ENCODE assay signal across 9 cellular contexts in the genomic region with DNA sequence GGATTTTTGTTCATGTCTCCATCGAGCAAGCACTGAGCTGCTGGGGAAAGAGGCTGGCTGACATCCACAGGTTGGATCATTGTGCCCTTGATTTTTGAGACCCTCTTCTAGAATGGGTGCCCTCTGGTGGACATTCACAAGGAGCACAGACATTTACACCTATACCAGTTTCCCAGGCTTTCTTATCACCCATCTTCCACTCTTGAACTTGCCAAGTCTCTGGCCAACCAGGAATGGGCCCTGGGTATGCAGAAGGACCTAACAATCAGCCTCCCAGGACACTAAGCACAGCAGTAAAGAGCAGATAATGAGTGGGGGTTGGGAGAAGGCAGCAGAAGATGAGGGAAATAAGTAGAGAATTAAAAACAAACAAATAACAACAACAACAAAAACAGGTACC. TPM values are rescaled to one million over a fixed set of nuclear protein-coding genes. Genes with fewer than 3 reads are reported as not detected.
A peak's percentile ranks its signal among the peaks of the same experiment; 100 is the strongest.
DNase-seq lines count a peak whose midpoint lies in the region; ATAC-seq and TF ChIP-seq lines count a peak whose summit lies in the region.
"Had no signal": no experiment of that assay in that cellular context is flagged by ENCODE, and none has a peak within 500 bp of the region (broad histone marks: within the 10 kb centered on the region; RNA-seq: fewer than 3 reads in every experiment).

No MANE protein-coding gene starts in this region.

- in situ Hi-C loops in GM13976 (cut with MboI; ENCODE audit: low sequenced_read_pairs, unreplicated experiment): no loop called here

- H3K4me3 Mint-ChIP-seq in activated T-cell treated with anti-CD3 and anti-CD28 coated beads, Interleukin-2, amount 50 U/mL, for 72 hours: no peak overlapping the region
- no peak overlapping the region for H3K4me3 Mint-ChIP-seq in osteocyte (ENCODE audit: unreplicated experiment)

- no peaks in the 10 kb centered on the region for H3K36me3 ChIP-seq in A673 (ENCODE audit: insufficient read depth, low read length, poor library complexity, severe bottlenecking)

- CTCF ChIA-PET in A673 (lab: Charles Lee): interaction anchor here (0.6 to 1.2 kb wide), 4 partner anchors 16 to 224 kb away, joined by 3 to 7 read pairs (median 4); no protein-coding TSS in a partner anchor

- peak; percentile 81 to 84 for ATAC-seq in activated T-cell treated with anti-CD3 and anti-CD28 coated beads, Interleukin-2, amount 50 U/mL, for 72 hours (replicated peaks in 1 of 2)
- ATAC-seq in HG02884 (IDR thresholded peaks at IDR 0.05; ENCODE audit: unreplicated experiment): no peak

- no peaks in the 10 kb centered on the region for H3K9me3 ChIP-seq in A673 (ENCODE audit: low read depth, low read length, poor library complexity, severe bottlenecking)

- POLR2A ChIA-PET in A673 (lab: Charles Lee; ENCODE audit: low non-redundant PET): no interaction called here

- H3K4me3 ChIP-seq in A673 (ENCODE audit: low read depth, low read length, poor library complexity, severe bottlenecking) (no peak overlapping the region), fibroblast of villous mesenchyme (ENCODE audit: low read depth, low read length) (no peak overlapping the region)
- H3K4me3 ChIP-seq in Jurkat, Clone E6-1 (ENCODE audit: low read length): no peak overlapping the region

- H3K27me3 Mint-ChIP-seq in activated T-cell treated with anti-CD3 and anti-CD28 coated beads, Interleukin-2, amount 50 U/mL, for 72 hours (ENCODE audit: low read depth): peaks cover 8% of the 10 kb centered on the region
- H3K27me3 Mint-ChIP-seq in osteocyte (ENCODE audit: unreplicated experiment): peaks cover 18% of the 10 kb centered on the region

- BruUV-seq in A673 (replicated peaks; lab: Mats Ljungman, UMichigan): no TSS peak

- no peaks in the 10 kb centered on the region for H3K36me3 Mint-ChIP-seq in activated T-cell treated with anti-CD3 and anti-CD28 coated beads, Interleukin-2, amount 50 U/mL, for 72 hours (ENCODE audit: insufficient read depth in 2 of 2)
- no peaks in the 10 kb centered on the region for H3K36me3 Mint-ChIP-seq in osteocyte (ENCODE audit: unreplicated experiment)

- DNase-seq in A673 (ENCODE audit: low spot score) (peak; percentile 88), GM13976 (ENCODE audit: low spot score) (peak; percentile 60), NOMO-1 treated with dmso at 0.1 percent for 144 hours (lab: John Stamatoyannopoulos, UW; ENCODE audit: unreplicated experiment) (peak; percentile 37), fibroblast of villous mesenchyme (ENCODE audit: low read depth) (peak; percentile 79), osteocyte (ENCODE audit: extremely low spot score, unreplicated experiment) (no peak)
- peak; percentile 64 for DNase-seq in Jurkat, Clone E6-1 (ENCODE audit: low read depth, low spot score)
- peak; percentile 35 to 36 for DNase-seq in activated T-cell treated with anti-CD3 and anti-CD28 coated beads, Interleukin-2, amount 50 U/mL, for 72 hours

- peaks cover 4% of the 10 kb centered on the region for H3K27me3 ChIP-seq in A673 (replicated peaks; ENCODE audit: insufficient read depth, low read depth, low read length, poor library complexity)

- no peaks in the 10 kb centered on the region for H3K4me1 ChIP-seq in A673 (ENCODE audit: insufficient read depth, low read length, poor library complexity, severe bottlenecking)

- H3K4me1 Mint-ChIP-seq in activated T-cell treated with anti-CD3 and anti-CD28 coated beads, Interleukin-2, amount 50 U/mL, for 72 hours (ENCODE audit: low read depth): peaks cover 14% of the 10 kb centered on the region
- peaks cover 2% of the 10 kb centered on the region for H3K4me1 Mint-ChIP-seq in osteocyte (ENCODE audit: unreplicated experiment)

- no peak overlapping the region for H3K27ac ChIP-seq in A673 (ENCODE audit: low read depth, low read length, poor library complexity, severe bottlenecking)

- intact Hi-C loops in A673 (cut with micrococcal nuclease; ENCODE audit: unreplicated experiment): loop anchor here (1.0 to 10.0 kb wide), 2 partner anchors 224 to 565 kb away; no protein-coding TSS in a partner anchor

- H3K9me3 Mint-ChIP-seq in activated T-cell treated with anti-CD3 and anti-CD28 coated beads, Interleukin-2, amount 50 U/mL, for 72 hours: no peaks in the 10 kb centered on the region
- no peaks in the 10 kb centered on the region for H3K9me3 Mint-ChIP-seq in osteocyte (ENCODE audit: unreplicated experiment)

- H3K27ac Mint-ChIP-seq in activated T-cell treated with anti-CD3 and anti-CD28 coated beads, Interleukin-2, amount 50 U/mL, for 72 hours: no peak overlapping the region
- H3K27ac Mint-ChIP-seq in osteocyte (ENCODE audit: unreplicated experiment): no peak overlapping the region

- TF ChIP-seq CTCF in A673 (conservative IDR thresholded peaks at IDR 0.05; ENCODE audit: low read depth, low read length) (peak; percentile 84), GM13976 (IDR thresholded peaks at IDR 0.05; ENCODE audit: borderline replicate concordance, control extremely low read depth, extremely low read depth, insufficient read depth, missing control alignments) (peak; percentile 59), fibroblast of villous mesenchyme (IDR thresholded peaks at IDR 0.05; ENCODE audit: insufficient read depth, low read depth, low read length) (peak; percentile 79), osteocyte (IDR thresholded peaks at IDR 0.05) (peak; percentile 77)

RNA-seq across cellular contexts. Expression of gene INTS4, which starts 5.7 kb away (rescaled TPM):
- total RNA-seq in A673 (2021) (66.1 and 68.2 TPM in 2 replicates), fibroblast of villous mesenchyme (34.8 and 37.1 TPM in 2 replicates), osteocyte (37.9 and 41.6 TPM in 2 replicates)
- polyA plus RNA-seq in Jurkat, Clone E6-1 (2012; ENCODE audit: insufficient read depth, insufficient read length): 34.1 TPM
- total RNA-seq in activated T-cell treated with anti-CD3 and anti-CD28 coated beads, Interleukin-2, amount 50 U/mL, for 72 hours: 10 to 100 TPM; 50.4 to 52.3 TPM

RNA-seq across cellular contexts. Expression of gene KCTD14, which starts 22.9 kb away (rescaled TPM):
- total RNA-seq in A673 (2021) (0.45 and 1.2 TPM in 2 replicates), fibroblast of villous mesenchyme (0.97 and 4.3 TPM in 2 replicates), osteocyte (0.73 and 1.0 TPM in 2 replicates)
- not detected for polyA plus RNA-seq in Jurkat, Clone E6-1 (2012; ENCODE audit: insufficient read depth, insufficient read length)
- under 1 TPM in 1 of 2 donors, not detected in 1; 0.34 TPM for total RNA-seq in activated T-cell treated with anti-CD3 and anti-CD28 coated beads, Interleukin-2, amount 50 U/mL, for 72 hours
- total RNA-seq: mononuclear cell had no signal
